8 cellular contexts compared by ENCODE assay signal in the genomic region with DNA sequence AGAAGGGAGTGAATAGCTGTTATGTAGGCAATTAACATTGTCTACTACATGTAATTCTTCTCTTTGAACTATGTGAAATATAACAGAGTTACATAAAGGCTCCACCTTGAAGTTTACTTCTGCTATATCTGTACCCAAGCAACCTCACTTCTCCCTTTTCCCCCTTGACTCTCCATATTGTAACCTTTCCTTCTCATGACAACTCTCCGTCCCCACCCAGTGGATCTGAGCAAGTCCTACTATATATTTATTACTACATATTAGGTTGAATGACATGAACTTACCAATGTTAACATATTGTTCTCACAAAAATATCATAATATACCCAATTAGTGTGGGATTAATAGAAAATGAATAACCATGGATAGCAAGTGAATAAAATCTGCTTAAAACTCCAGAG.
DNase-seq lines count a peak whose midpoint lies in the region; ATAC-seq, FAIRE-seq and TF ChIP-seq lines count a peak whose summit lies in the region.

No MANE protein-coding gene starts in this region.

- H3K4me3 ChIP-seq in NB4 (ENCODE audit: low read depth, low read length), result no peak overlapping the region
- no peak overlapping the region for H3K4me3 ChIP-seq in small intestine (ENCODE audit: low read depth in 1 of 2, low read length in 2 of 2)
- H3K4me3 ChIP-seq in aorta (ENCODE audit: low read length in 2 of 2), result no peak overlapping the region

- intact Hi-C loops in sciatic nerve (cut with DNase I) (no loop called here), aorta (cut with DNase I) (no loop called here)

- 15 to 49% (median 19%) methylated on average over 1 of the region's 1 CpG for WGBS in small intestine, 3 donors
- WGBS in aorta, 2 donors, result 54 to 65% methylated on average over 1 of the region's 1 CpG

- no peak for FAIRE-seq in small intestine (lab: Jason Lieb, UNC)

- TF ChIP-seq POLR2A in NB4 (IDR thresholded peaks at IDR 0.05; ENCODE audit: extremely low read depth, insufficient read length), result no peak

- H3K4me1 ChIP-seq in small intestine (ENCODE audit: control insufficient read depth in 2 of 2, insufficient read depth in 1 of 2, low read depth in 1 of 2, low read length in 1 of 2) (no peaks in the 10 kb centered on the region), aorta (ENCODE audit: control insufficient read depth in 1 of 2, insufficient read depth in 2 of 2, low read length in 2 of 2) (peaks cover 0 to 2% of the 10 kb centered on the region in 2 donors)

- H3K36me3 ChIP-seq in small intestine (ENCODE audit: control insufficient read depth in 2 of 2, insufficient read depth in 2 of 2, low read length in 2 of 2) (no peaks in the 10 kb centered on the region), aorta (ENCODE audit: control insufficient read depth in 1 of 2, insufficient read depth in 2 of 2, low read length in 1 of 2) (no peaks in the 10 kb centered on the region)

- no peaks in the 10 kb centered on the region for H3K9me3 ChIP-seq in small intestine (ENCODE audit: control insufficient read depth, low read depth)
- no peaks in the 10 kb centered on the region for H3K9me3 ChIP-seq in aorta (ENCODE audit: control insufficient read depth, low read length)

- TF ChIP-seq CTCF in 22Rv1 (IDR thresholded peaks at IDR 0.05) (peak; percentile 54), NB4 (IDR thresholded peaks at IDR 0.05; ENCODE audit: low read depth, low read length) (no peak)

- ATAC-seq in GM18502 (IDR thresholded peaks at IDR 0.05; ENCODE audit: poor library complexity, unreplicated experiment) (peak; percentile 76), sciatic nerve (no peak), GM21825 (IDR thresholded peaks at IDR 0.05; ENCODE audit: unreplicated experiment) (no peak), aorta (ENCODE audit: low FRiP score) (no peak)

- H3K27me3 ChIP-seq in small intestine (ENCODE audit: control insufficient read depth in 2 of 2, insufficient read depth in 2 of 2, low read length in 2 of 2), result no peaks in the 10 kb centered on the region
- no peaks in the 10 kb centered on the region for H3K27me3 ChIP-seq in aorta (ENCODE audit: control insufficient read depth in 1 of 2, insufficient read depth in 2 of 2, low read length in 1 of 2)

- peak; percentile 52 for DNase-seq in NB4 (ENCODE audit: low read depth)
- peak; percentile 6 for DNase-seq in dermis blood vessel endothelial cell
- DNase-seq in small intestine, result peak; percentile 30
- DNase-seq in sciatic nerve (ENCODE audit: low spot score), result no peak
- no peak for DNase-seq in aorta

- no peak overlapping the region for H3K27ac ChIP-seq in 22Rv1
- H3K27ac ChIP-seq in small intestine (ENCODE audit: low read depth in 1 of 2, low read length in 1 of 2), result no peak overlapping the region
- no peak overlapping the region for H3K27ac ChIP-seq in aorta (ENCODE audit: low read depth in 1 of 2, low read length in 2 of 2)

Comparison
In these comparisons a context has a peak if more than half of its experiments do, and no peak if none do; other contexts are left out.
1. DNase-seq: peak in NB4 (single experiment), dermis blood vessel endothelial cell (single experiment) and small intestine (single experiment); none in sciatic nerve (single experiment) and aorta (0 of 2).